ENCODE assay signal across 8 cellular contexts in genomic region chr11:66345316-66345649, GRCh38. TPM values are rescaled to one million over a fixed set of nuclear protein-coding genes. Genes with fewer than 3 reads are reported as not detected.
DNase-seq lines count a peak whose midpoint lies in the region; ATAC-seq and TF ChIP-seq lines count a peak whose summit lies in the region.

No MANE protein-coding gene starts in this region.

- no peak overlapping the region for H2BK15ac ChIP-seq in IMR-90 (ENCODE audit: low read depth, low read length)

- ATAC-seq in GM18867 (IDR thresholded peaks at IDR 0.05; ENCODE audit: unreplicated experiment) (peak; percentile 9), IMR-90 (ENCODE audit: low read depth) (peak; percentile 0; the same call in 1 of the 2 replicates)

- in situ Hi-C loops in IMR-90 (cut with MboI; ENCODE audit: low sequenced_read_pairs) = no loop called here

- CTCF ChIA-PET in IMR-90 (lab: Yijun Ruan, JAX) = interaction anchor here (0.7 to 1.8 kb wide), 3 partner anchors 9 to 34 kb away, joined by 4 to 6 read pairs (median 5); partner anchors contain the start of gene RIN1

- peak overlapping the region; percentile 29; the same call in 1 of the 2 replicates for H2BK120ac ChIP-seq in IMR-90 (ENCODE audit: low read depth, low read length)

- H3K9ac ChIP-seq in IMR-90 (ENCODE audit: low read depth, low read length) = peak overlapping the region; percentile 73

- H4K8ac ChIP-seq in IMR-90 (ENCODE audit: low read depth in 2 of 2, low read length in 2 of 2) = peak overlapping the region; percentile 75 to 98

- TF ChIP-seq CTCF in IMR-90 (conservative IDR thresholded peaks at IDR 0.05; ENCODE audit: low read depth, low read length) (no peak), dorsolateral prefrontal cortex (IDR thresholded peaks at IDR 0.05 in 54 of 56, conservative IDR thresholded peaks at IDR 0.05 in 2 of 56; ENCODE audit: low read depth in 1 of 56, partially characterized antibody in 56 of 56) (peak in 3 of 56 donors; percentile 8 to 34 (median 24)), neutrophil (IDR thresholded peaks at IDR 0.05) (no peak)

- WGBS in IMR-90 (ENCODE audit: extremely low coverage in 2 of 2, insufficient read length in 1 of 2), 2 experiments = 13% methylated on average over 3 of the region's 7 CpGs; no CpG with 5 or more reads in 1 of the 2 experiments

- peak overlapping the region; percentile 87 for H3K14ac ChIP-seq in IMR-90 (replicated peaks; ENCODE audit: low read depth, low read length)

- no peak overlapping the region for H2BK5ac ChIP-seq in IMR-90 (ENCODE audit: low read depth, low read length, poor library complexity, severe bottlenecking)

- peak overlapping the region; percentile 57 for H3K4me2 ChIP-seq in IMR-90 (ENCODE audit: low read depth, low read length)

- H2AK5ac ChIP-seq in IMR-90 (ENCODE audit: low read depth, low read length) = no peak overlapping the region

- no peak for DNase-seq in IMR-90
- DNase-seq in dorsolateral prefrontal cortex = peak in 1 of 10 donors; percentile 23
- no peak for DNase-seq in head of caudate nucleus
- no peak for DNase-seq in H4 (ENCODE audit: low spot score)
- DNase-seq in C1 segment of cervical spinal cord (lab: John Stamatoyannopoulos, UW) = no peak
- no peak for DNase-seq in activated CD8-positive, alpha-beta memory T cell treated with anti-CD3 and anti-CD28 coated beads, Interleukin-2, amount 50 U/mL, for 4 hours

- H3K27ac ChIP-seq in IMR-90 (ENCODE audit: insufficient read depth, low read length) = peak overlapping the region; percentile 60
- peak overlapping the region in 54 of 59 donors; percentile 33 to 98 (median 80) for H3K27ac ChIP-seq in dorsolateral prefrontal cortex
- peak overlapping the region; percentile 86 for H3K27ac ChIP-seq in neutrophil

- 0 out of 2 replicates have a peak overlapping the region, but pooled peaks have one; percentile 14 for H3K23ac ChIP-seq in IMR-90 (ENCODE audit: low read depth, low read length)

- no peak for TF ChIP-seq RAD21 in IMR-90 (IDR thresholded peaks at IDR 0.05; ENCODE audit: low read length)

- H3K9me1 ChIP-seq in IMR-90 (ENCODE audit: insufficient read depth, low read length) = peaks cover 12% of the 10 kb centered on the region; the same call in 1 of the 2 replicates

- H2BK20ac ChIP-seq in IMR-90 (ENCODE audit: low read depth, low read length) = no peak overlapping the region

- H3K4me1 ChIP-seq in IMR-90 (ENCODE audit: control insufficient read depth, insufficient read depth, low read length) (peaks cover 12% of the 10 kb centered on the region), neutrophil (ENCODE audit: control insufficient read depth in 1 of 2, insufficient read depth in 1 of 2, low read depth in 1 of 2, low read length in 1 of 2) (peaks cover 31% of the 10 kb centered on the region in 2 experiments)

- peak overlapping the region; percentile 97 for H2AK9ac ChIP-seq in IMR-90 (replicated peaks; ENCODE audit: low read depth, low read length, poor library complexity)

- H4K5ac ChIP-seq in IMR-90 (ENCODE audit: low read depth, low read length) = peak overlapping the region; percentile 94

- no peak for TF ChIP-seq POLR2A in IMR-90 (IDR thresholded peaks at IDR 0.05; ENCODE audit: low read depth, low read length)

- peaks cover 16% of the 10 kb centered on the region for H3K36me3 ChIP-seq in IMR-90 (ENCODE audit: control insufficient read depth, insufficient read depth, low read length)
- peaks cover 32% of the 10 kb centered on the region for H3K36me3 ChIP-seq in neutrophil

- dilution Hi-C loops in IMR-90 (cut with HindIII; ENCODE audit: low sequenced_read_pairs, unreplicated experiment) = no loop called here

- H3K4me3 ChIP-seq in IMR-90 (ENCODE audit: insufficient read depth, low read depth, low read length) (peak overlapping the region; percentile 85), dorsolateral prefrontal cortex (peak overlapping the region; percentile 59 to 100 (median 93)), neutrophil (ENCODE audit: low read depth in 1 of 2, low read length in 1 of 2) (peak overlapping the region; percentile 84 to 91)

- H3K79me1 ChIP-seq in IMR-90 (ENCODE audit: low read depth in 1 of 2, low read length in 2 of 2) = peaks cover 28 to 59% of the 10 kb centered on the region in 2 experiments

- H3K27me3 ChIP-seq in IMR-90 (ENCODE audit: control insufficient read depth, insufficient read depth, low read length) (no peaks in the 10 kb centered on the region), dorsolateral prefrontal cortex (no peaks in the 10 kb centered on the region), neutrophil (peaks cover 44% of the 10 kb centered on the region)

- H4K91ac ChIP-seq in IMR-90 (ENCODE audit: insufficient read depth, low read depth, low read length) = peak overlapping the region; percentile 48; the same call in 1 of the 2 replicates

- peak overlapping the region; percentile 96 for H2AFZ ChIP-seq in IMR-90 (replicated peaks; ENCODE audit: low read length, poor library complexity)

- H3K4ac ChIP-seq in IMR-90 (ENCODE audit: low read depth, low read length) = peak overlapping the region; percentile 54

- H3K9me3 ChIP-seq in IMR-90 (ENCODE audit: control insufficient read depth, insufficient read depth, low read length) (no peaks in the 10 kb centered on the region), neutrophil (no peaks in the 10 kb centered on the region)

- BruUV-seq in IMR-90 (replicated peaks; lab: Mats Ljungman, UMichigan) = no TSS peak

- POLR2A ChIA-PET in IMR-90 (lab: Charles Lee; ENCODE audit: unreplicated experiment) = no interaction called here

- H4K20me1 ChIP-seq in IMR-90 (ENCODE audit: insufficient read depth, low read length) = peaks cover 17% of the 10 kb centered on the region

- intact Hi-C loops in IMR-90 (cut with micrococcal nuclease) = no loop called here
- intact Hi-C loops in dorsolateral prefrontal cortex (cut with DNase I) = loop anchor here in 1 of 2 donors (5.0 to 10.0 kb wide), 4 partner anchors 33 to 500 kb away; partner anchors contain the start of genes RCE1, SF3B2 and TMEM151A
- intact Hi-C loops in head of caudate nucleus (cut with DNase I) = no loop called here

- H3K18ac ChIP-seq in IMR-90 (ENCODE audit: low read depth, low read length) = no peak overlapping the region

- H3K56ac ChIP-seq in IMR-90 (ENCODE audit: extremely low read depth, insufficient read depth, low read length) = no peak overlapping the region

TF ChIP-seq in IMR-90, 13 proteins besides CTCF, POLR2A, EP300 and RAD21 (continues in another document):
- no peak for TF ChIP-seq USF2 (IDR thresholded peaks at IDR 0.05; ENCODE audit: low read depth, low read length)
- TF ChIP-seq FOS (IDR thresholded peaks at IDR 0.05; ENCODE audit: low read depth, low read length) = no peak
- no peak for TF ChIP-seq ELK1 (IDR thresholded peaks at IDR 0.05; ENCODE audit: borderline replicate concordance, low read depth, low read length)
- TF ChIP-seq CHD1 (IDR thresholded peaks at IDR 0.05; ENCODE audit: low read depth, low read length) = no peak

RNA-seq across cellular contexts. Expression of gene BRMS1, which starts 0.4 kb away (rescaled TPM):
- total RNA-seq in IMR-90 (2012; rRNA removed) (57.9 and 67.2 TPM in 2 replicates), dorsolateral prefrontal cortex (10 to 100 TPM; 10.3 to 25.1 (median 16.2) TPM)
- 48.3 and 51.9 TPM in 2 replicates for polyA plus RNA-seq in IMR-90 (2012; rRNA removed)
- 38.2 and 49.5 TPM in 2 replicates for polyA plus RNA-seq in IMR-90 (2012; cell fraction: cytosol; rRNA removed)
- 43.6 and 65.0 TPM in 2 replicates for polyA plus RNA-seq in IMR-90 (2012; cell fraction: nucleus; rRNA removed; ENCODE audit: low replicate concordance)
- total RNA-seq in H4 (2014; rRNA removed; shearing (Covaris generic)) = 88.2 and 107 TPM in 2 replicates

RNA-seq across cellular contexts. Expression of gene B4GAT1, which starts 2.1 kb away (rescaled TPM):
- total RNA-seq in IMR-90 (2012; rRNA removed) = 10.6 and 13.9 TPM in 2 replicates
- polyA plus RNA-seq in IMR-90 (2012; rRNA removed) = 18.4 and 20.5 TPM in 2 replicates
- 16.5 and 24.6 TPM in 2 replicates for polyA plus RNA-seq in IMR-90 (2012; cell fraction: cytosol; rRNA removed)
- 8.5 and 9.5 TPM in 2 replicates for polyA plus RNA-seq in IMR-90 (2012; cell fraction: nucleus; rRNA removed; ENCODE audit: low replicate concordance)
- 100 to 1,000 TPM; 105 to 293 (median 220) TPM for total RNA-seq in dorsolateral prefrontal cortex
- total RNA-seq in H4 (2014; rRNA removed; shearing (Covaris generic)) = 24.5 and 25.2 TPM in 2 replicates

RNA-seq across cellular contexts. Expression of gene RIN1, which starts 9.0 kb away (rescaled TPM):
- 9.9 and 10.6 TPM in 2 replicates for total RNA-seq in IMR-90 (2012; rRNA removed)
- 20.8 and 27.1 TPM in 2 replicates for polyA plus RNA-seq in IMR-90 (2012; rRNA removed)
- 19.8 and 26.9 TPM in 2 replicates for polyA plus RNA-seq in IMR-90 (2012; cell fraction: cytosol; rRNA removed)
- polyA plus RNA-seq in IMR-90 (2012; cell fraction: nucleus; rRNA removed; ENCODE audit: low replicate concordance) = 58.8 and 120 TPM in 2 replicates
- 10 to 100 TPM in 107 of 120 experiments, 1 to 10 TPM in 13; 4.0 to 30.0 (median 14.9) TPM for total RNA-seq in dorsolateral prefrontal cortex
- 4.3 and 7.4 TPM in 2 replicates for total RNA-seq in H4 (2014; rRNA removed; shearing (Covaris generic))

RNA-seq across cellular contexts. Expression of gene SLC29A2, which starts 26.3 kb away (rescaled TPM):
- total RNA-seq in IMR-90 (2012; rRNA removed) (under 0.01 TPM in 2 replicates), dorsolateral prefrontal cortex (10 to 100 TPM in 35 of 120 experiments, 1 to 10 TPM in 85; 5.3 to 16.6 (median 9.0) TPM)
- polyA plus RNA-seq in IMR-90 (2012; rRNA removed) = 0.87 and 1.2 TPM in 2 replicates
- polyA plus RNA-seq in IMR-90 (2012; cell fraction: cytosol; rRNA removed) = 0.32 and 0.92 TPM in 2 replicates
- polyA plus RNA-seq in IMR-90 (2012; cell fraction: nucleus; rRNA removed; ENCODE audit: low replicate concordance) = 4.7 and 8.5 TPM in 2 replicates
- 0.39 and 0.62 TPM in 2 replicates for total RNA-seq in H4 (2014; rRNA removed; shearing (Covaris generic))

RNA-seq across cellular contexts. Expression of gene CD248, which starts 28.4 kb away (rescaled TPM):
- total RNA-seq in IMR-90 (2012; rRNA removed) (19.5 and 25.6 TPM in 2 replicates), dorsolateral prefrontal cortex (1 to 10 TPM in 105 of 120 experiments, under 1 TPM in 15; 0.45 to 6.5 (median 1.9) TPM)
- polyA plus RNA-seq in IMR-90 (2012; rRNA removed) = 209 and 223 TPM in 2 replicates
- polyA plus RNA-seq in IMR-90 (2012; cell fraction: cytosol; rRNA removed) = 280 and 375 TPM in 2 replicates
- 114 and 198 TPM in 2 replicates for polyA plus RNA-seq in IMR-90 (2012; cell fraction: nucleus; rRNA removed; ENCODE audit: low replicate concordance)
- not detected in 2 replicates for total RNA-seq in H4 (2014; rRNA removed; shearing (Covaris generic))
